In the genomic region with DNA sequence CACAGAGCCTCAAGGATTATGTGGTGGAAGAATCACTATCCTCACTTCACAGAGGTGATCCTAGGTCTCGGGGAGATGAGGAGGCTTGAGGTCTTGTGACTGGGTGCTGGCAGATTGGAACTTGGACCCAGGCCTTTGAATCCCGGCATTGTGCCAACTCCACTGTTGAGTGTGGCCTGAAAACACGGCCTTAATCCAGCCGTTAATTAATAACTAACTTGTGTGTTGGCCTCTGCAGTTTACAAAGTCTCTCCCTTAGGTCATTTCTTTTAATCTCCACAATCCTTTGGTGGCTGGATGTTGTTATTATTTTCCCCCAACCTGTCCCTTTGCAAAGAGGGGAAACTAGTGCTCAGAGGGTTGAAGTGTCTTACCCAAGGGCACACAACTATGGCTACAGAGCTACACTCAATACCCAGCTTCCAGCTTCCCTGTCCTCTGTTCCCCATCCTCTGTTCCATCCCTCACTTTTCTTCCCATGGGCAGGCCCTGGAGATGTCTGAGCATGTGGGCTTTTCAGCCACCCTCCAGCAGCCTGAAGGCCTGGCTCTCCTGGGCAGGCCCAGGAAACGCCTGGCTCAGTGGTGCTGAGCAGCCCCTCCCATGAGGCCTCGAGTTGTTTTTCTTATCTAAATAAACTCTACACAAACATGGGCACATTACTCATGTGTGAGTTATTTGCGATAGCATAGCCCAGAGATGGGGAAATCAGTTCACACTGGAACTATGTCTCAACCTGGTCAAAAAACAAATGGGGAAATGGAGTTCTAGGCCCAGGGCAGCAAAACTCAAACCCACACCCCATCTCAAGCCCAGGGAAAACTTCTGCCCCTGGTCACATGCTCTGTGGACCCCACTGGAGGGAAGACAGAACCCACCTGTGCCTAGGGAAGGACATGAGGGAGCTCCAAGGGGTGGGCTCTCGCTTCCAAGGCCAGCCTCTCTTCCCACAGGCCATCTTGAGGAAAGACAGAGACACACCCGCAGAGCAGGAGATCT, we compare ENCODE assay signal across 9 cellular contexts. TPM values are rescaled to one million over a fixed set of nuclear protein-coding genes. Genes with fewer than 3 reads are reported as not detected.
DNase-seq lines count a peak whose midpoint lies in the region; ATAC-seq and TF ChIP-seq lines count a peak whose summit lies in the region.
"Had no signal": no experiment of that assay in that cellular context is flagged by ENCODE, and none has a peak within 500 bp of the region (broad histone marks: within the 10 kb centered on the region; RNA-seq: fewer than 3 reads in every experiment).

No MANE protein-coding gene starts in this region.

- no peaks in the 10 kb centered on the region for H3K9me3 Mint-ChIP-seq in CD14-positive monocyte
- H3K9me3 Mint-ChIP-seq in osteocyte (ENCODE audit: unreplicated experiment), result no peaks in the 10 kb centered on the region

- H3K4me3 Mint-ChIP-seq in CD14-positive monocyte (peak overlapping the region in 1 of 2 donors; percentile 63), osteocyte (ENCODE audit: unreplicated experiment) (no peak overlapping the region)

- H4K20me1 ChIP-seq in fibroblast of lung (ENCODE audit: control insufficient read depth, extremely low read depth, insufficient read depth, low read length), result no peaks in the 10 kb centered on the region

- peak overlapping the region in 2 of 4 donors; percentile 1 to 11 for H3K4me3 ChIP-seq in Peyer's patch
- no peak overlapping the region for H3K4me3 ChIP-seq in fibroblast of lung (replicated peaks in 1 of 4; ENCODE audit: control extremely low read depth in 1 of 4, insufficient read depth in 1 of 4, low read depth in 3 of 4, low read length in 4 of 4)

- H3K27me3 Mint-ChIP-seq in CD14-positive monocyte (ENCODE audit: low read depth in 3 of 3) (peaks cover 0 to 5% (median 3%) of the 10 kb centered on the region in 3 donors), osteocyte (ENCODE audit: unreplicated experiment) (no peaks in the 10 kb centered on the region)

- TF ChIP-seq POLR2A in Peyer's patch (IDR thresholded peaks at IDR 0.05), result peak in 1 of 2 donors; percentile 28

- H3K36me3 ChIP-seq in Peyer's patch (no peaks in the 10 kb centered on the region), fibroblast of lung (ENCODE audit: control insufficient read depth, insufficient read depth, low read length) (no peaks in the 10 kb centered on the region)

- H3K27ac Mint-ChIP-seq in CD14-positive monocyte, result peak overlapping the region; percentile 95 to 100 (median 98)
- H3K27ac Mint-ChIP-seq in osteocyte (ENCODE audit: unreplicated experiment), result peak overlapping the region; percentile 94

- H3K36me3 Mint-ChIP-seq in CD14-positive monocyte (peaks cover 0 to 5% of the 10 kb centered on the region in 2 donors), osteocyte (ENCODE audit: unreplicated experiment) (no peaks in the 10 kb centered on the region)

- no peaks in the 10 kb centered on the region for H3K79me2 ChIP-seq in fibroblast of lung (ENCODE audit: control insufficient read depth, insufficient read depth, low read length)

- TF ChIP-seq CTCF in CD14-positive monocyte (IDR thresholded peaks at IDR 0.05) (no peak), Peyer's patch (IDR thresholded peaks at IDR 0.05) (peak in 2 of 6 experiments; percentile 5 to 6), fibroblast of lung (conservative IDR thresholded peaks at IDR 0.05 in 1 of 2, IDR thresholded peaks at IDR 0.05 in 1 of 2; ENCODE audit: low read depth in 1 of 2, low read length in 2 of 2) (no peak), osteocyte (IDR thresholded peaks at IDR 0.05) (no peak)

- intact Hi-C loops in CD14-positive monocyte (cut with micrococcal nuclease), result no loop called here

- peak overlapping the region; percentile 37 for H3K9ac ChIP-seq in fibroblast of lung (ENCODE audit: insufficient read depth, low read length)

- H3K4me1 ChIP-seq in Peyer's patch, result peaks cover 0 to 46% (median 10%) of the 10 kb centered on the region in 4 donors
- H3K4me1 ChIP-seq in fibroblast of lung (ENCODE audit: control insufficient read depth, extremely low read depth, insufficient read depth, low read length), result peaks cover 44% of the 10 kb centered on the region

- DNase-seq in CD14-positive monocyte (ENCODE audit: low spot score), result peak; percentile 64
- DNase-seq in Peyer's patch, result peak in 2 of 3 donors; percentile 86 to 90
- DNase-seq in fibroblast of lung (ENCODE audit: low read depth in 2 of 2), result peak; percentile 90 to 91
- DNase-seq in osteocyte (ENCODE audit: extremely low spot score, unreplicated experiment), result no peak
- DNase-seq in D341Med (ENCODE audit: low spot score), result no peak
- no peak for DNase-seq in UCSD-AML1 (lab: John Stamatoyannopoulos, UW; ENCODE audit: unreplicated experiment)
- no peak for DNase-seq in NCI-H1930 (lab: John Stamatoyannopoulos, UW)
- DNase-seq: activated CD4-positive, alpha-beta T cell treated with anti-CD3 and anti-CD28 coated beads for 4 hours had no signal

- H3K4me1 Mint-ChIP-seq in CD14-positive monocyte (peaks cover 48% of the 10 kb centered on the region), osteocyte (ENCODE audit: unreplicated experiment) (peaks cover 49% of the 10 kb centered on the region)

- no peak overlapping the region for H2AFZ ChIP-seq in fibroblast of lung (ENCODE audit: low read length)

- H3K9me3 ChIP-seq in Peyer's patch, result no peaks in the 10 kb centered on the region
- H3K9me3 ChIP-seq in fibroblast of lung (ENCODE audit: control insufficient read depth, insufficient read depth, low read depth, low read length), result no peaks in the 10 kb centered on the region

- H3K27ac ChIP-seq in Peyer's patch, result peak overlapping the region; percentile 49 to 97 (median 72)
- H3K27ac ChIP-seq in fibroblast of lung (ENCODE audit: insufficient read depth, low read length), result peak overlapping the region; percentile 88

- ATAC-seq in GM19455 (IDR thresholded peaks at IDR 0.05; ENCODE audit: unreplicated experiment), result no peak

- H3K27me3 ChIP-seq in Peyer's patch (no peaks in the 10 kb centered on the region), fibroblast of lung (ENCODE audit: control insufficient read depth, insufficient read depth, low read length) (no peaks in the 10 kb centered on the region)

- peak overlapping the region; percentile 17 for H3K4me2 ChIP-seq in fibroblast of lung (ENCODE audit: extremely low read depth, insufficient read depth, low read length)

RNA-seq across cellular contexts. Expression of a gene that starts 16.8 kb away (rescaled TPM):
- polyA plus RNA-seq in CD14-positive monocyte (1 to 10 TPM; 4.4 to 5.4 TPM), fibroblast of lung (173 and 210 TPM in 2 replicates)
- total RNA-seq in Peyer's patch (10 to 100 TPM; 43.7 to 80.0 (median 60.2) TPM), fibroblast of lung (48.8 and 69.9 TPM in 2 replicates), osteocyte (35.8 and 39.7 TPM in 2 replicates)
- polyA plus RNA-seq in fibroblast of lung (2012), result 201 and 211 TPM in 2 replicates
- 738 and 1,027 TPM in 2 replicates for polyA minus RNA-seq in fibroblast of lung (ENCODE audit: low replicate concordance)

Comparison
In these comparisons a context has a peak if more than half of its experiments do, and no peak if none do; other contexts are left out.
1. DNase-seq: peak in CD14-positive monocyte (single experiment), Peyer's patch (2 of 3) and fibroblast of lung (2 of 2); none in osteocyte (single experiment), D341Med (single experiment), UCSD-AML1 (single experiment) and NCI-H1930 (0 of 2).